1 cellular context compared by ENCODE assay signal in the genomic region with DNA sequence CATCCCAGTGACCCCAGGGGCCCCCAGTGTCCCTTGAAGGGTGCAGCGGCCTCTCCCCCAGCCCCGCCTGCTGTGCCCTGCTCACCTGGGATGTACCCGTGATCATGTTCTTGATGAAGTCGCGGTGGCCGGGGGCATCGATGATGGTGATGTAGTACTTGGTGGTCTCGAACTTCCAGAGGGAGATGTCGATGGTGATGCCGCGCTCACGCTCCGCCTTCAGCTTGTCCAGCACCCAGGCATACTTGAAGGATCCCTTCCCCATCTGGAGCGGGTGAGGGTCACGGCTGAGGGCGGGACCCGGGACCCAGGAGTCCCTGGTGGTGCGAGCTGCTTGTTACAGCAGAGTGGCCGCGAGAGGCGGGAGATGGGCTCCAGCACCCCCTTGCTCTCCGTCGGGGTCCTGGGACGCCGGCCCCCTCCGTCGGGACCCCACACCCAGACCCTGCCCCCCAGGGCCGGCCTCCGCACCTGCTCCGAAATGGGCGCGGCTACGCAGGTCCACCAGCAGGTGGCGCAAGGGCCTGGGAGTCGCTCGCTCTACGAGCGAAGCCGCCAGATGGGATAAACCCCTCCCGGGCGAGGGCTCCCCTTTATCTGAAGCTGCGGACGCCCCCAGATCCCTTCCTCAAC.
A peak's percentile ranks its signal among the peaks of the same experiment; 100 is the strongest.
TF ChIP-seq lines count a peak whose summit lies in the region.

No MANE protein-coding gene starts in this region.

TF ChIP-seq in HEK293, 187 proteins besides CTCF, POLR2A, EP300 and RAD21 (continued from another document and continues in another):
- TF ChIP-seq, protein P1, sequence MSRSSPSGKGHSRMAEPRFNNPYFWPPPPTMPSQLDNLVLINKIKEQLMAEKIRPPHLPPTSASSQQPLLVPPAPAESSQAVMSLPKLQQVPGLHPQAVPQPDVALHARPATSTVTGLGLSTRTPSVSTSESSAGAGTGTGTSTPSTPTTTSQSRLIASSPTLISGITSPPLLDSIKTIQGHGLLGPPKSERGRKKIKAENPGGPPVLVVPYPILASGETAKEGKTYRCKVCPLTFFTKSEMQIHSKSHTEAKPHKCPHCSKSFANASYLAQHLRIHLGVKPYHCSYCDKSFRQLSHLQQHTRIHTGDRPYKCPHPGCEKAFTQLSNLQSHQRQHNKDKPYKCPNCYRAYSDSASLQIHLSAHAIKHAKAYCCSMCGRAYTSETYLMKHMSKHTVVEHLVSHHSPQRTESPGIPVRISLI (tag by site-specific recombination; IDR thresholded peaks at IDR 0.05) = no peak
- TF ChIP-seq, protein P2, sequence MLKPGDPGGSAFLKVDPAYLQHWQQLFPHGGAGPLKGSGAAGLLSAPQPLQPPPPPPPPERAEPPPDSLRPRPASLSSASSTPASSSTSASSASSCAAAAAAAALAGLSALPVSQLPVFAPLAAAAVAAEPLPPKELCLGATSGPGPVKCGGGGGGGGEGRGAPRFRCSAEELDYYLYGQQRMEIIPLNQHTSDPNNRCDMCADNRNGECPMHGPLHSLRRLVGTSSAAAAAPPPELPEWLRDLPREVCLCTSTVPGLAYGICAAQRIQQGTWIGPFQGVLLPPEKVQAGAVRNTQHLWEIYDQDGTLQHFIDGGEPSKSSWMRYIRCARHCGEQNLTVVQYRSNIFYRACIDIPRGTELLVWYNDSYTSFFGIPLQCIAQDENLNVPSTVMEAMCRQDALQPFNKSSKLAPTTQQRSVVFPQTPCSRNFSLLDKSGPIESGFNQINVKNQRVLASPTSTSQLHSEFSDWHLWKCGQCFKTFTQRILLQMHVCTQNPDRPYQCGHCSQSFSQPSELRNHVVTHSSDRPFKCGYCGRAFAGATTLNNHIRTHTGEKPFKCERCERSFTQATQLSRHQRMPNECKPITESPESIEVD (tag by site-specific recombination; IDR thresholded peaks at IDR 0.05) = no peak
- TF ChIP-seq ZNF426 (tag by site-specific recombination; IDR thresholded peaks at IDR 0.05) (no peak), ZNF529 (tag by site-specific recombination; IDR thresholded peaks at IDR 0.05; ENCODE audit: insufficient replicate concordance) (no peak), ZNF157 (tag by site-specific recombination; IDR thresholded peaks at IDR 0.05) (no peak), ZSCAN30 (tag by site-specific recombination; IDR thresholded peaks at IDR 0.05) (0 out of 2 replicates have a peak, but pooled peaks have one; percentile 40), YY2 (tag by site-specific recombination; IDR thresholded peaks at IDR 0.05) (no peak), ZNF202 (tag by site-specific recombination; IDR thresholded peaks at IDR 0.05; ENCODE audit: borderline replicate concordance) (no peak), ZNF621 (tag by site-specific recombination; IDR thresholded peaks at IDR 0.05) (no peak), AEBP2 (tag by site-specific recombination; IDR thresholded peaks at IDR 0.05; ENCODE audit: borderline replicate concordance) (no peak), ZNF169 (tag by site-specific recombination; IDR thresholded peaks at IDR 0.05) (no peak), ZNF138 (tag by site-specific recombination; IDR thresholded peaks at IDR 0.05; ENCODE audit: borderline replicate concordance) (0 out of 2 replicates have a peak, but pooled peaks have one; percentile 5), ZNF223 (tag by site-specific recombination; IDR thresholded peaks at IDR 0.05) (no peak), ZNF707 (tag by site-specific recombination; IDR thresholded peaks at IDR 0.05) (no peak), SP3 (tag by site-specific recombination; IDR thresholded peaks at IDR 0.05) (no peak), ZNF248 (tag by site-specific recombination; IDR thresholded peaks at IDR 0.05) (no peak), ZNF600 (tag by site-specific recombination; IDR thresholded peaks at IDR 0.05) (no peak), PRDM10 (tag by site-specific recombination; IDR thresholded peaks at IDR 0.05) (no peak), ZNF596 (tag by site-specific recombination; IDR thresholded peaks at IDR 0.05) (peak; percentile 81), GLI2 (tag by site-specific recombination; IDR thresholded peaks at IDR 0.05; ENCODE audit: borderline replicate concordance, low read depth) (no peak), ZNF354C (tag by site-specific recombination; IDR thresholded peaks at IDR 0.05; ENCODE audit: borderline replicate concordance, low read depth) (no peak), ZNF335 (tag by site-specific recombination; conservative IDR thresholded peaks at IDR 0.05) (no peak), ZNF114 (tag by site-specific recombination; IDR thresholded peaks at IDR 0.05) (no peak), SCRT1 (tag by site-specific recombination; IDR thresholded peaks at IDR 0.05; ENCODE audit: borderline replicate concordance) (no peak), ZNF791 (tag by site-specific recombination; IDR thresholded peaks at IDR 0.05) (no peak), ZSCAN23 (tag by site-specific recombination; IDR thresholded peaks at IDR 0.05) (no peak), KLF8 (tag by site-specific recombination; IDR thresholded peaks at IDR 0.05) (peak; percentile 73), HOXA7 (CRISPR knock-in tag; IDR thresholded peaks at IDR 0.05; ENCODE audit: borderline replicate concordance) (no peak), OSR2 (tag by site-specific recombination; IDR thresholded peaks at IDR 0.05) (no peak), ZNF2 (tag by site-specific recombination; IDR thresholded peaks at IDR 0.05) (peak; percentile 65; the same call in 1 of the 2 replicates), ZNF664 (tag by site-specific recombination; IDR thresholded peaks at IDR 0.05) (no peak), ZNF626 (tag by site-specific recombination; IDR thresholded peaks at IDR 0.05) (no peak), ZBTB44 (tag by site-specific recombination; IDR thresholded peaks at IDR 0.05) (no peak), KLF16 (tag by site-specific recombination; IDR thresholded peaks at IDR 0.05) (no peak; the same call in 1 of the 2 replicates), ZNF768 (tag by site-specific recombination; IDR thresholded peaks at IDR 0.05) (no peak), YY1 (tag by site-specific recombination; IDR thresholded peaks at IDR 0.05) (no peak), PATZ1 (tag by site-specific recombination; IDR thresholded peaks at IDR 0.05) (peak; percentile 46), ZNF48 (tag by site-specific recombination; IDR thresholded peaks at IDR 0.05) (no peak)
- TF ChIP-seq, protein P3, sequence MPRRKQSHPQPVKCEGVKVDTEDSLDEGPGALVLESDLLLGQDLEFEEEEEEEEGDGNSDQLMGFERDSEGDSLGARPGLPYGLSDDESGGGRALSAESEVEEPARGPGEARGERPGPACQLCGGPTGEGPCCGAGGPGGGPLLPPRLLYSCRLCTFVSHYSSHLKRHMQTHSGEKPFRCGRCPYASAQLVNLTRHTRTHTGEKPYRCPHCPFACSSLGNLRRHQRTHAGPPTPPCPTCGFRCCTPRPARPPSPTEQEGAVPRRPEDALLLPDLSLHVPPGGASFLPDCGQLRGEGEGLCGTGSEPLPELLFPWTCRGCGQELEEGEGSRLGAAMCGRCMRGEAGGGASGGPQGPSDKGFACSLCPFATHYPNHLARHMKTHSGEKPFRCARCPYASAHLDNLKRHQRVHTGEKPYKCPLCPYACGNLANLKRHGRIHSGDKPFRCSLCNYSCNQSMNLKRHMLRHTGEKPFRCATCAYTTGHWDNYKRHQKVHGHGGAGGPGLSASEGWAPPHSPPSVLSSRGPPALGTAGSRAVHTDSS (tag by site-specific recombination; IDR thresholded peaks at IDR 0.05) = no peak
- TF ChIP-seq, protein P4, sequence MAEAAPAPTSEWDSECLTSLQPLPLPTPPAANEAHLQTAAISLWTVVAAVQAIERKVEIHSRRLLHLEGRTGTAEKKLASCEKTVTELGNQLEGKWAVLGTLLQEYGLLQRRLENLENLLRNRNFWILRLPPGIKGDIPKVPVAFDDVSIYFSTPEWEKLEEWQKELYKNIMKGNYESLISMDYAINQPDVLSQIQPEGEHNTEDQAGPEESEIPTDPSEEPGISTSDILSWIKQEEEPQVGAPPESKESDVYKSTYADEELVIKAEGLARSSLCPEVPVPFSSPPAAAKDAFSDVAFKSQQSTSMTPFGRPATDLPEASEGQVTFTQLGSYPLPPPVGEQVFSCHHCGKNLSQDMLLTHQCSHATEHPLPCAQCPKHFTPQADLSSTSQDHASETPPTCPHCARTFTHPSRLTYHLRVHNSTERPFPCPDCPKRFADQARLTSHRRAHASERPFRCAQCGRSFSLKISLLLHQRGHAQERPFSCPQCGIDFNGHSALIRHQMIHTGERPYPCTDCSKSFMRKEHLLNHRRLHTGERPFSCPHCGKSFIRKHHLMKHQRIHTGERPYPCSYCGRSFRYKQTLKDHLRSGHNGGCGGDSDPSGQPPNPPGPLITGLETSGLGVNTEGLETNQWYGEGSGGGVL (tag by site-specific recombination; IDR thresholded peaks at IDR 0.05) = no peak
- TF ChIP-seq, protein P5, sequence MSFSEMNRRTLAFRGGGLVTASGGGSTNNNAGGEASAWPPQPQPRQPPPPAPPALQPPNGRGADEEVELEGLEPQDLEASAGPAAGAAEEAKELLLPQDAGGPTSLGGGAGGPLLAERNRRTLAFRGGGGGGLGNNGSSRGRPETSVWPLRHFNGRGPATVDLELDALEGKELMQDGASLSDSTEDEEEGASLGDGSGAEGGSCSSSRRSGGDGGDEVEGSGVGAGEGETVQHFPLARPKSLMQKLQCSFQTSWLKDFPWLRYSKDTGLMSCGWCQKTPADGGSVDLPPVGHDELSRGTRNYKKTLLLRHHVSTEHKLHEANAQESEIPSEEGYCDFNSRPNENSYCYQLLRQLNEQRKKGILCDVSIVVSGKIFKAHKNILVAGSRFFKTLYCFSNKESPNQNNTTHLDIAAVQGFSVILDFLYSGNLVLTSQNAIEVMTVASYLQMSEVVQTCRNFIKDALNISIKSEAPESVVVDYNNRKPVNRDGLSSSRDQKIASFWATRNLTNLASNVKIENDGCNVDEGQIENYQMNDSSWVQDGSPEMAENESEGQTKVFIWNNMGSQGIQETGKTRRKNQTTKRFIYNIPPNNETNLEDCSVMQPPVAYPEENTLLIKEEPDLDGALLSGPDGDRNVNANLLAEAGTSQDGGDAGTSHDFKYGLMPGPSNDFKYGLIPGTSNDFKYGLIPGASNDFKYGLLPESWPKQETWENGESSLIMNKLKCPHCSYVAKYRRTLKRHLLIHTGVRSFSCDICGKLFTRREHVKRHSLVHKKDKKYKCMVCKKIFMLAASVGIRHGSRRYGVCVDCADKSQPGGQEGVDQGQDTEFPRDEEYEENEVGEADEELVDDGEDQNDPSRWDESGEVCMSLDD (tag by site-specific recombination; IDR thresholded peaks at IDR 0.05) = peak; percentile 80; the same call in 1 of the 2 replicates
